Comparison of ENCODE assay signal across 7 cellular contexts in genomic region chr14:30621354-30621953, GRCh38.
DNase-seq lines count a peak whose midpoint lies in the region; FAIRE-seq and TF ChIP-seq lines count a peak whose summit lies in the region.

No MANE protein-coding gene starts in this region.

- H3K36me3 ChIP-seq in NT2/D1 (ENCODE audit: insufficient read depth, insufficient read length, low read length) (peaks cover 18% of the 10 kb centered on the region), subcutaneous abdominal adipose tissue (ENCODE audit: control insufficient read depth in 5 of 5, insufficient read depth in 5 of 5, low read length in 5 of 5) (no peaks in the 10 kb centered on the region)

- DNase-seq in GM03348 (ENCODE audit: low spot score), result peak; percentile 17
- DNase-seq in H54 (ENCODE audit: insufficient read length, low spot score), result no peak
- DNase-seq in NT2/D1 (ENCODE audit: low read depth, low spot score), result no peak
- DNase-seq in cardiac fibroblast (ENCODE audit: low read depth in 2 of 2), result peak; percentile 33 to 41
- DNase-seq in left kidney (ENCODE audit: low read depth, low spot score), result peak; percentile 48
- no peak for DNase-seq in central memory CD4-positive, alpha-beta T cell

- H3K9ac ChIP-seq in NT2/D1 (ENCODE audit: insufficient read length, low read depth) (peak overlapping the region; percentile 97), subcutaneous abdominal adipose tissue (ENCODE audit: low read length in 5 of 5) (peak overlapping the region; percentile 88 to 97 (median 95))

- H3K4me3 ChIP-seq in NT2/D1 (ENCODE audit: insufficient read length, low read depth) (peak overlapping the region; percentile 88), cardiac fibroblast (replicated peaks in 1 of 2; ENCODE audit: low read depth in 2 of 2, low read length in 2 of 2) (peak overlapping the region; percentile 60 to 73), subcutaneous abdominal adipose tissue (ENCODE audit: low read depth in 1 of 5, low read length in 5 of 5) (peak overlapping the region; percentile 87 to 99 (median 93))

- no peak for TF ChIP-seq CTCF in cardiac fibroblast (IDR thresholded peaks at IDR 0.05; ENCODE audit: low read depth, low read length)

- H3K27ac ChIP-seq in subcutaneous abdominal adipose tissue (ENCODE audit: low read depth, low read length), result peak overlapping the region; percentile 86

- H3K27me3 ChIP-seq in NT2/D1 (ENCODE audit: insufficient read depth, insufficient read length) (no peaks in the 10 kb centered on the region), subcutaneous abdominal adipose tissue (ENCODE audit: control insufficient read depth in 5 of 5, insufficient read depth in 4 of 5, low read length in 5 of 5) (no peaks in the 10 kb centered on the region)

- peak; percentile 38 for FAIRE-seq in H54 (lab: Jason Lieb, UNC)

- H3K4me1 ChIP-seq in NT2/D1 (ENCODE audit: insufficient read depth, insufficient read length), result no peaks in the 10 kb centered on the region
- H3K4me1 ChIP-seq in subcutaneous abdominal adipose tissue (ENCODE audit: control insufficient read depth in 5 of 5, insufficient read depth in 5 of 5, low read length in 5 of 5), result peaks cover 0 to 37% (median 36%) of the 10 kb centered on the region in 5 donors

- no peaks in the 10 kb centered on the region for H3K9me3 ChIP-seq in NT2/D1 (ENCODE audit: insufficient read depth, low read length)
- H3K9me3 ChIP-seq in subcutaneous abdominal adipose tissue (ENCODE audit: control insufficient read depth in 5 of 5, low read length in 5 of 5), result no peaks in the 10 kb centered on the region

- no peak for TF ChIP-seq POLR2A in H54 (IDR thresholded peaks at IDR 0.05; ENCODE audit: low read depth, low read length)

Comparison
In these comparisons a context has a peak if more than half of its experiments do, and no peak if none do; other contexts are left out.
1. DNase-seq: peak in GM03348 (single experiment), cardiac fibroblast (2 of 2) and left kidney (single experiment); none in H54 (single experiment), NT2/D1 (single experiment) and central memory CD4-positive, alpha-beta T cell (single experiment).
2. Peak in every context shown above with its lines, with median percentiles within 50 percentile points of each other: H3K4me3 ChIP-seq.